Comparison of ENCODE assay signal across 31 cellular contexts in genomic region chr6:168119539-168119938, GRCh38. TPM values are rescaled to one million over a fixed set of nuclear protein-coding genes. Genes with fewer than 3 reads are reported as not detected.
DNase-seq lines count a peak whose midpoint lies in the region; ATAC-seq, FAIRE-seq and TF ChIP-seq lines count a peak whose summit lies in the region.
"Had no signal": no experiment of that assay in that cellular context is flagged by ENCODE, and none has a peak within 500 bp of the region (broad histone marks: within the 10 kb centered on the region; RNA-seq: fewer than 3 reads in every experiment).

No MANE protein-coding gene starts in this region.

- H3K9me3 Mint-ChIP-seq in activated CD8-positive, alpha-beta T cell treated with anti-CD3 and anti-CD28 coated beads for 36 hours, result no peaks in the 10 kb centered on the region

- no peak overlapping the region for H3K27ac Mint-ChIP-seq in activated CD8-positive, alpha-beta T cell treated with anti-CD3 and anti-CD28 coated beads for 36 hours
- H3K27ac Mint-ChIP-seq: CD14-positive monocyte; CD4-positive, alpha-beta memory T cell; CD4-positive, CD25-positive, alpha-beta regulatory T cell; CD8-positive, alpha-beta memory T cell had no signal

- ATAC-seq in GM12878, result no peak
- ATAC-seq in HG03460 (IDR thresholded peaks at IDR 0.05; ENCODE audit: unreplicated experiment), result no peak
- ATAC-seq in HG03520 (IDR thresholded peaks at IDR 0.05; ENCODE audit: unreplicated experiment), result no peak
- no peak for ATAC-seq in activated CD8-positive, alpha-beta T cell treated with anti-CD3 and anti-CD28 coated beads for 36 hours

- POLR2A ChIA-PET in HEK293 (lab: Yijun Ruan, JAX), result no interaction called here
- POLR2A ChIA-PET in GM12878 (lab: Charles Lee), result no interaction called here
- POLR2A ChIA-PET in activated CD8-positive, alpha-beta T cell treated with anti-CD3 and anti-CD28 coated beads for 36 hours (lab: Charles Lee), result no interaction called here

- H3K36me3 ChIP-seq in HEK293 (ENCODE audit: control insufficient read depth in 2 of 2, insufficient read depth in 1 of 2, low read length in 2 of 2) (no peaks in the 10 kb centered on the region), GM12878 (ENCODE audit: control insufficient read depth in 2 of 2, insufficient read depth in 2 of 2, low read length in 1 of 2) (no peaks in the 10 kb centered on the region), osteoblast (ENCODE audit: insufficient read depth, low read length) (no peaks in the 10 kb centered on the region)
- H3K36me3 ChIP-seq: BE2C, BLaER1 had no signal

- no peaks in the 10 kb centered on the region for H3K36me3 Mint-ChIP-seq in activated CD8-positive, alpha-beta T cell treated with anti-CD3 and anti-CD28 coated beads for 36 hours (ENCODE audit: low read depth)
- H3K36me3 Mint-ChIP-seq: CD14-positive monocyte; CD4-positive, alpha-beta memory T cell; CD4-positive, CD25-positive, alpha-beta regulatory T cell; CD8-positive, alpha-beta memory T cell had no signal

- no peaks in the 10 kb centered on the region for H4K20me1 ChIP-seq in GM12878 (ENCODE audit: control insufficient read depth, insufficient read depth)
- H4K20me1 ChIP-seq in osteoblast (ENCODE audit: insufficient read depth, low read length), result no peaks in the 10 kb centered on the region
- H4K20me1 ChIP-seq: BLaER1 had no signal

- FAIRE-seq in GM12891 (lab: Jason Lieb, UNC) (peak; percentile 38), GM12878 (lab: Jason Lieb, UNC) (no peak)
- FAIRE-seq: A204.1, GM12892, GM18507 had no signal

- no peaks in the 10 kb centered on the region for H3K9me3 ChIP-seq in HEK293 (ENCODE audit: control insufficient read depth, insufficient read depth, low read depth, low read length)
- H3K9me3 ChIP-seq in GM12878 (replicated peaks; ENCODE audit: control insufficient read depth, insufficient read depth, low read length), result no peaks in the 10 kb centered on the region
- H3K9me3 ChIP-seq in osteoblast (ENCODE audit: low read depth, low read length), result no peaks in the 10 kb centered on the region
- H3K9me3 ChIP-seq: BE2C had no signal

- H3K9ac ChIP-seq in GM12878 (ENCODE audit: control insufficient read depth, insufficient read depth, low read length), result no peak overlapping the region
- H3K9ac ChIP-seq: BLaER1 had no signal

- H3K4me1 ChIP-seq in HEK293 (ENCODE audit: control insufficient read depth, insufficient read depth, low read length) (no peaks in the 10 kb centered on the region), GM12878 (ENCODE audit: control insufficient read depth, insufficient read depth, low read length) (no peaks in the 10 kb centered on the region), osteoblast (ENCODE audit: insufficient read depth, low read length) (no peaks in the 10 kb centered on the region)
- H3K4me1 ChIP-seq: BE2C, BLaER1 had no signal

- TF ChIP-seq POLR2A in GM12891 (IDR thresholded peaks at IDR 0.05; ENCODE audit: low read depth, low read length) (no peak), GM12878 (IDR thresholded peaks at IDR 0.05; ENCODE audit: low read depth, low read length) (no peak)

- DNase-seq in GM12891 (ENCODE audit: insufficient read length, low spot score) (no peak), GM12878 (ENCODE audit: low read depth, low spot score) (no peak), osteoblast (ENCODE audit: insufficient read length, low spot score, missing footprints) (peak; percentile 31), HUDEP-2 (lab: John Stamatoyannopoulos, UW; ENCODE audit: unreplicated experiment in 76 of 76) (no peak)
- DNase-seq in activated CD8-positive, alpha-beta T cell treated with anti-CD3 and anti-CD28 coated beads for 36 hours, result no peak
- DNase-seq: ACHN; BE2C; C1 segment of cervical spinal cord; CD4-positive, alpha-beta memory T cell; CD4-positive, CD25-positive, alpha-beta regulatory T cell; CD8-positive, alpha-beta memory T cell; COR-L47; DMS 273 treated with DMSO at 0.1 percent for 48 hours; DMS153; DMS53; DMS79; DND-41; EL; GDM1 had no signal

- no peak overlapping the region for H3K4me3 ChIP-seq in HEK293 (ENCODE audit: low read depth, low read length)
- H3K4me3 ChIP-seq in GM12878, result no peak overlapping the region
- no peak overlapping the region for H3K4me3 ChIP-seq in osteoblast (ENCODE audit: insufficient read depth, low read length)
- H3K4me3 ChIP-seq: BLaER1 had no signal

- peaks cover 2% of the 10 kb centered on the region for H3K4me1 Mint-ChIP-seq in activated CD8-positive, alpha-beta T cell treated with anti-CD3 and anti-CD28 coated beads for 36 hours (ENCODE audit: low read depth)
- H3K4me1 Mint-ChIP-seq: CD14-positive monocyte; CD4-positive, alpha-beta memory T cell; CD4-positive, CD25-positive, alpha-beta regulatory T cell; CD8-positive, alpha-beta memory T cell had no signal

- no peak overlapping the region for H3K4me3 Mint-ChIP-seq in activated CD8-positive, alpha-beta T cell treated with anti-CD3 and anti-CD28 coated beads for 36 hours
- H3K4me3 Mint-ChIP-seq: CD14-positive monocyte; CD4-positive, alpha-beta memory T cell; CD4-positive, CD25-positive, alpha-beta regulatory T cell; CD8-positive, alpha-beta memory T cell had no signal

- in situ Hi-C loops in GM12878 (cut with MboI), result no loop called here

- no peak for TF ChIP-seq RAD21 in GM12878 (IDR thresholded peaks at IDR 0.05; ENCODE audit: insufficient read depth, low read depth, low read length)

- no peak overlapping the region for H3K4me2 ChIP-seq in GM12878 (ENCODE audit: control insufficient read depth, insufficient read depth)
- H3K4me2 ChIP-seq in osteoblast (ENCODE audit: insufficient read depth, low read length), result no peak overlapping the region
- H3K4me2 ChIP-seq: BLaER1 had no signal

- H3K27me3 ChIP-seq in GM12878 (replicated peaks in 1 of 2; ENCODE audit: control insufficient read depth in 2 of 2, insufficient read depth in 2 of 2, low read length in 1 of 2) (no peaks in the 10 kb centered on the region), osteoblast (ENCODE audit: insufficient read depth, low read length) (no peaks in the 10 kb centered on the region)
- H3K27me3 ChIP-seq: BE2C, BLaER1 had no signal

- no peaks in the 10 kb centered on the region for H3K79me2 ChIP-seq in GM12878 (ENCODE audit: control insufficient read depth, insufficient read depth, low read length)
- no peaks in the 10 kb centered on the region for H3K79me2 ChIP-seq in osteoblast (ENCODE audit: insufficient read depth, low read length)

- RAD21 ChIA-PET in GM12878 (lab: Charles Lee; ENCODE audit: unreplicated experiment), result no interaction called here

- intact Hi-C loops in GM12878 (cut with micrococcal nuclease; ENCODE audit: unreplicated experiment), result no loop called here
- intact Hi-C loops in activated CD8-positive, alpha-beta T cell treated with anti-CD3 and anti-CD28 coated beads for 36 hours (cut with micrococcal nuclease), result no loop called here

- no peaks in the 10 kb centered on the region for H3K27me3 Mint-ChIP-seq in activated CD8-positive, alpha-beta T cell treated with anti-CD3 and anti-CD28 coated beads for 36 hours
- H3K27me3 Mint-ChIP-seq: CD4-positive, CD25-positive, alpha-beta regulatory T cell; CD8-positive, alpha-beta memory T cell had no signal

- H3K27ac ChIP-seq in HEK293 (ENCODE audit: extremely low read depth, low read depth, low read length), result no peak overlapping the region
- no peak overlapping the region for H3K27ac ChIP-seq in GM12878 (ENCODE audit: control insufficient read depth, insufficient read depth)
- H3K27ac ChIP-seq in osteoblast (ENCODE audit: low read depth, low read length), result no peak overlapping the region
- H3K27ac ChIP-seq: BLaER1 had no signal

- H2AFZ ChIP-seq in GM12878 (ENCODE audit: control insufficient read depth, low read depth, low read length) (no peak overlapping the region), osteoblast (ENCODE audit: low read length) (no peak overlapping the region)

- TF ChIP-seq CTCF in HEK293 (tag by site-specific recombination; IDR thresholded peaks at IDR 0.05), result no peak
- no peak for TF ChIP-seq CTCF in GM12878 (IDR thresholded peaks at IDR 0.05 in 2 of 3, conservative IDR thresholded peaks at IDR 0.05 in 1 of 3; ENCODE audit: control insufficient read depth in 2 of 3, extremely low read depth in 1 of 3, insufficient read depth in 1 of 3, low read depth in 3 of 3, low read length in 3 of 3)
- no peak for TF ChIP-seq CTCF in osteoblast (IDR thresholded peaks at IDR 0.05; ENCODE audit: extremely low read depth, low read depth, low read length)
- TF ChIP-seq CTCF in activated CD8-positive, alpha-beta T cell treated with anti-CD3 and anti-CD28 coated beads for 36 hours (IDR thresholded peaks at IDR 0.05), result no peak

- TF ChIP-seq EP300 in GM12878 (IDR thresholded peaks at IDR 0.05; ENCODE audit: borderline replicate concordance in 1 of 2, control insufficient read depth in 1 of 2, low read depth in 2 of 2, low read length in 2 of 2), result no peak

- no TSS peak for BruUV-seq in GM12878 (replicated peaks; lab: Mats Ljungman, UMichigan)

- CTCF ChIA-PET in HEK293 (lab: Yijun Ruan, JAX) (interaction anchor here (0.8 kb wide), 1 partner anchor 135 kb away, joined by 3 read pairs; no protein-coding TSS in a partner anchor), GM12878 (lab: Yijun Ruan, JAX) (no interaction called here)
- CTCF ChIA-PET in activated CD8-positive, alpha-beta T cell treated with anti-CD3 and anti-CD28 coated beads for 36 hours (lab: Charles Lee), result no interaction called here

- SMC1A ChIA-PET in GM12878 (lab: Charles Lee; ENCODE audit: uncharacterized antibody, unreplicated experiment), result no interaction called here

TF ChIP-seq in GM12878, 131 proteins besides CTCF, POLR2A, EP300 and RAD21 (continues in another document):
- TF ChIP-seq IKZF2 (IDR thresholded peaks at IDR 0.05) (no peak), NR2F1 (conservative IDR thresholded peaks at IDR 0.05) (no peak)

RNA-seq across cellular contexts. Expression of gene FRMD1, which starts 40.5 kb away (rescaled TPM):
- 0.08 TPM for polyA plus RNA-seq in GM12891 (2012; ENCODE audit: low read depth, missing spikeins)
- not detected in 2 replicates for total RNA-seq in GM12878 (2013; cell fraction: nucleolus; rRNA removed)
- total RNA-seq in GM12878 (2014; rRNA removed) (not detected in 2 replicates), GM12878 (2014; rRNA removed; fragmentation: Illumina TruSeq; extraction: Trizol) (not detected in 2 replicates), GM12878 (2021) (not detected in 2 replicates), osteoblast (under 0.01 TPM in 2 replicates)
- not detected for polyA plus RNA-seq in GM12878 (2011; ENCODE audit: low read depth)
- polyA plus RNA-seq in GM12878 (2011; rRNA removed) (not detected in 2 replicates), GM12878 (2014; fragmentation: Illumina TruSeq; extraction: Trizol) (not detected in 2 replicates), GM12878 (2014; fragmentation: Nextera tagmentation; extraction: Ambion mirVana) (not detected), GM12878 (2014; rRNA removed) (0.01 TPM in 1 of 2 replicates, not detected in the other), GM12878 (2016; fragmentation: Nextera tagmentation; extraction: Ambion mirVana) (not detected)
- not detected in 2 replicates for polyA plus RNA-seq in GM12878 (2011; cell fraction: cytosol; rRNA removed)
- 0.01 TPM in 1 of 2 replicates, not detected in the other for polyA plus RNA-seq in GM12878 (2011; cell fraction: nucleus; rRNA removed)
- polyA plus RNA-seq in GM12878 (2012), result 0.04 TPM in 1 of 2 replicates, not detected in the other
- not detected in 2 replicates for polyA minus RNA-seq in GM12878 (2011; rRNA and poly(A)+ RNA removed)
- not detected in 2 replicates for polyA minus RNA-seq in GM12878 (2011; cell fraction: cytosol; rRNA and poly(A)+ RNA removed)
- polyA minus RNA-seq in GM12878 (2011; cell fraction: nucleus; rRNA and poly(A)+ RNA removed), result not detected in 2 replicates
- not detected for total RNA-seq in activated CD8-positive, alpha-beta T cell treated with anti-CD3 and anti-CD28 coated beads for 36 hours
- total RNA-seq: A673; CD4-positive, alpha-beta memory T cell; CD4-positive, CD25-positive, alpha-beta regulatory T cell; CD8-positive, alpha-beta memory T cell; Daoy; G401 had no signal
- polyA plus RNA-seq: AG04450; CD14-positive monocyte; CD4-positive, alpha-beta memory T cell; CD4-positive, CD25-positive, alpha-beta regulatory T cell; CD8-positive, alpha-beta memory T cell had no signal
